In genomic region chr16:83501481-83501880, GRCh38 we compare ENCODE assay signal across 16 cellular contexts.
DNase-seq lines count a peak whose midpoint lies in the region; ATAC-seq and TF ChIP-seq lines count a peak whose summit lies in the region.
"Had no signal": no experiment of that assay in that cellular context is flagged by ENCODE, and none has a peak within 500 bp of the region (broad histone marks: within the 10 kb centered on the region; RNA-seq: fewer than 3 reads in every experiment).

No MANE protein-coding gene starts in this region.

- H3K9me3 Mint-ChIP-seq in IgD-negative memory B cell: peaks cover 0 to 7% (median 4%) of the 10 kb centered on the region in 3 donors
- H3K9me3 Mint-ChIP-seq: CD4-positive, alpha-beta T cell had no signal

- no peak for ATAC-seq in GM21576 (IDR thresholded peaks at IDR 0.05; ENCODE audit: unreplicated experiment)
- no peak for ATAC-seq in HG03571 (IDR thresholded peaks at IDR 0.05; ENCODE audit: unreplicated experiment)
- no peak for ATAC-seq in SK-N-SH treated with all-trans-retinoic acid at 6 μM for 48 hours

- no peak overlapping the region for H3K4me3 Mint-ChIP-seq in IgD-negative memory B cell
- H3K4me3 Mint-ChIP-seq: CD4-positive, alpha-beta T cell; H9 had no signal

- H3K36me3 Mint-ChIP-seq in IgD-negative memory B cell: no peaks in the 10 kb centered on the region

- peaks cover 2% of the 10 kb centered on the region for H3K27me3 Mint-ChIP-seq in IgD-negative memory B cell
- H3K27me3 Mint-ChIP-seq: CD4-positive, alpha-beta T cell had no signal

- DNase-seq in EL (peak; percentile 49), RPMI7951 (ENCODE audit: low read depth) (peak; percentile 76), NCI-H2107 treated with DMSO at 0.1 percent for 48 hours (lab: John Stamatoyannopoulos, UW; ENCODE audit: unreplicated experiment) (no peak)
- DNase-seq: ACHN; AML-193; CD4-positive, alpha-beta T cell; DMS153; DMS79; H9; IMR-90; Kasumi-1; KBM-7 had no signal

- H3K4me1 Mint-ChIP-seq in IgD-negative memory B cell: peaks cover 0 to 1% (median 0%) of the 10 kb centered on the region in 3 donors
- H3K4me1 Mint-ChIP-seq: H9 had no signal

- H3K27ac Mint-ChIP-seq in IgD-negative memory B cell: peak overlapping the region in 2 of 3 donors; percentile 23 to 24
- H3K27ac Mint-ChIP-seq: CD4-positive, alpha-beta T cell; H9 had no signal

TF ChIP-seq in SK-N-SH treated with all-trans-retinoic acid at 6 μM for 48 hours, 23 proteins besides CTCF, POLR2A, EP300 and RAD21:
- TF ChIP-seq BACH2 (CRISPR knock-in tag; IDR thresholded peaks at IDR 0.05; ENCODE audit: borderline replicate concordance) (no peak), PPARA (CRISPR knock-in tag; IDR thresholded peaks at IDR 0.05; ENCODE audit: borderline replicate concordance) (no peak), ZNF70 (CRISPR knock-in tag; IDR thresholded peaks at IDR 0.05) (no peak), TCF4 (CRISPR knock-in tag; IDR thresholded peaks at IDR 0.05; ENCODE audit: borderline replicate concordance) (no peak), CSDC2 (CRISPR knock-in tag; IDR thresholded peaks at IDR 0.05) (no peak), ZC3H10 (CRISPR knock-in tag; IDR thresholded peaks at IDR 0.05) (no peak), ZNF565 (CRISPR knock-in tag; conservative IDR thresholded peaks at IDR 0.05; ENCODE audit: low read depth) (no peak), SNAI2 (CRISPR knock-in tag; IDR thresholded peaks at IDR 0.05) (no peak), GLIS3 (CRISPR knock-in tag; IDR thresholded peaks at IDR 0.05) (no peak), POU6F1 (CRISPR knock-in tag; IDR thresholded peaks at IDR 0.05; ENCODE audit: borderline replicate concordance, low read depth) (no peak), ZFP3 (CRISPR knock-in tag; IDR thresholded peaks at IDR 0.05) (no peak), ESRRG (CRISPR knock-in tag; IDR thresholded peaks at IDR 0.05) (no peak), ZFP30 (CRISPR knock-in tag; IDR thresholded peaks at IDR 0.05) (no peak), RARB (CRISPR knock-in tag; IDR thresholded peaks at IDR 0.05) (no peak)
- TF ChIP-seq, protein P1, sequence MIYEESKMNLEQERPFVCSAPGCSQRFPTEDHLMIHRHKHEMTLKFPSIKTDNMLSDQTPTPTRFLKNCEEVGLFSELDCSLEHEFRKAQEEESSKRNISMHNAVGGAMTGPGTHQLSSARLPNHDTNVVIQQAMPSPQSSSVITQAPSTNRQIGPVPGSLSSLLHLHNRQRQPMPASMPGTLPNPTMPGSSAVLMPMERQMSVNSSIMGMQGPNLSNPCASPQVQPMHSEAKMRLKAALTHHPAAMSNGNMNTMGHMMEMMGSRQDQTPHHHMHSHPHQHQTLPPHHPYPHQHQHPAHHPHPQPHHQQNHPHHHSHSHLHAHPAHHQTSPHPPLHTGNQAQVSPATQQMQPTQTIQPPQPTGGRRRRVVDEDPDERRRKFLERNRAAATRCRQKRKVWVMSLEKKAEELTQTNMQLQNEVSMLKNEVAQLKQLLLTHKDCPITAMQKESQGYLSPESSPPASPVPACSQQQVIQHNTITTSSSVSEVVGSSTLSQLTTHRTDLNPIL (CRISPR knock-in tag; IDR thresholded peaks at IDR 0.05; ENCODE audit: low read depth): no peak
TF ChIP-seq in SK-N-SH treated with all-trans-retinoic acid at 6 μM for 48 hours: peak in this region for 0.
